ENCODE assay signal across 7 cellular contexts in genomic region chr21:46188226-46189212, GRCh38. TPM values are rescaled to one million over a fixed set of nuclear protein-coding genes. Genes with fewer than 3 reads are reported as not detected.
DNase-seq lines count a peak whose midpoint lies in the region; ATAC-seq and TF ChIP-seq lines count a peak whose summit lies in the region.

No MANE protein-coding gene starts in this region.

- DNase-seq in SK-N-SH (peak; percentile 72), Right ventricle myocardium superior (peak; percentile 70), psoas muscle (peak; percentile 69 to 76), KG1 (lab: John Stamatoyannopoulos, UW) (no peak), GM13977 (ENCODE audit: low spot score) (no peak)

- no peaks in the 10 kb centered on the region for H3K27me3 ChIP-seq in HUES6 (ENCODE audit: control insufficient read depth, insufficient read depth, low read length)
- no peaks in the 10 kb centered on the region for H3K27me3 ChIP-seq in SK-N-SH (ENCODE audit: insufficient read depth)
- no peaks in the 10 kb centered on the region for H3K27me3 ChIP-seq in psoas muscle (ENCODE audit: insufficient read depth in 3 of 3, low read length in 2 of 3)

- H3F3A ChIP-seq in SK-N-SH (replicated peaks; ENCODE audit: insufficient read depth) = peaks cover 10% of the 10 kb centered on the region

- H3K27ac ChIP-seq in HUES6 (ENCODE audit: low read depth, low read length) = peak overlapping the region; percentile 8; the same call in 1 of the 2 replicates
- peak overlapping the region; percentile 51 to 89 for H3K27ac ChIP-seq in SK-N-SH (ENCODE audit: low read depth in 2 of 2, low read length in 1 of 2)
- H3K27ac ChIP-seq in psoas muscle = peak overlapping the region; percentile 83

- peak; percentile 66 for ATAC-seq in Right ventricle myocardium superior (ENCODE audit: poor library complexity)
- ATAC-seq in psoas muscle = peak; percentile 80 to 87 (median 84)
- ATAC-seq in HG02884 (IDR thresholded peaks at IDR 0.05; ENCODE audit: unreplicated experiment) = no peak

- 44% methylated on average over 17 of the region's 17 CpGs for WGBS in SK-N-SH (ENCODE audit: low lambda C conversion rate)
- 45 to 53% (median 49%) methylated on average over 17 of the region's 17 CpGs for WGBS in psoas muscle, 3 donors

- no peaks in the 10 kb centered on the region for H3K9me3 ChIP-seq in HUES6 (ENCODE audit: control insufficient read depth, insufficient read depth, low read depth, low read length)
- H3K9me3 ChIP-seq in SK-N-SH = no peaks in the 10 kb centered on the region
- H3K9me3 ChIP-seq in psoas muscle = no peaks in the 10 kb centered on the region

- in situ Hi-C loops in GM13977 (cut with MboI; ENCODE audit: low pct_unique_long_range_greater_than_20kb, low sequenced_read_pairs, unreplicated experiment) = no loop called here

- CTCF ChIA-PET in SK-N-SH (lab: Yijun Ruan, JAX) = interaction anchor here (0.7 to 2.0 kb wide), 4 partner anchors 12 to 45 kb away, joined by 3 to 6 read pairs (median 4); no protein-coding TSS in a partner anchor

- H3K9me2 ChIP-seq in SK-N-SH = no peaks in the 10 kb centered on the region

- peaks cover 52% of the 10 kb centered on the region for H3K36me3 ChIP-seq in HUES6 (ENCODE audit: control insufficient read depth, insufficient read depth, low read length)
- H3K36me3 ChIP-seq in SK-N-SH (replicated peaks in 1 of 2; ENCODE audit: control insufficient read depth in 1 of 2, insufficient read depth in 2 of 2, low read length in 1 of 2) = peaks cover 0 to 8% of the 10 kb centered on the region in 2 experiments
- H3K36me3 ChIP-seq in psoas muscle (ENCODE audit: insufficient read depth in 1 of 2, low read depth in 1 of 2) = peaks cover 0 to 32% of the 10 kb centered on the region in 2 donors

- peak overlapping the region; percentile 61 for H3K4me2 ChIP-seq in SK-N-SH

- H3K4me3 ChIP-seq in HUES6 (ENCODE audit: low read depth, low read length) (no peak overlapping the region), SK-N-SH (ENCODE audit: low read depth in 2 of 2, low read length in 1 of 2) (no peak overlapping the region), psoas muscle (no peak overlapping the region)

- TF ChIP-seq CTCF in SK-N-SH (IDR thresholded peaks at IDR 0.05) = no peak
- no peak for TF ChIP-seq CTCF in psoas muscle (IDR thresholded peaks at IDR 0.05)
- no peak for TF ChIP-seq CTCF in GM13977 (IDR thresholded peaks at IDR 0.05; ENCODE audit: extremely low read depth, insufficient read depth, missing control alignments)

- no peak for TF ChIP-seq RAD21 in SK-N-SH (IDR thresholded peaks at IDR 0.05; ENCODE audit: low read length)

- H3K9ac ChIP-seq in HUES6 (ENCODE audit: low read length) (peak overlapping the region; percentile 37), SK-N-SH (peak overlapping the region; percentile 27; the same call in 1 of the 2 replicates)

- H2AFZ ChIP-seq in SK-N-SH (ENCODE audit: low read depth) = no peak overlapping the region

- POLR2A ChIA-PET in SK-N-SH (lab: Yijun Ruan, JAX) = no interaction called here

- H4K20me1 ChIP-seq in SK-N-SH (ENCODE audit: insufficient read depth) = no peaks in the 10 kb centered on the region

- no peak for TF ChIP-seq EP300 in SK-N-SH (IDR thresholded peaks at IDR 0.05; ENCODE audit: borderline replicate concordance in 1 of 2, low read depth in 1 of 2, low read length in 1 of 2)

- intact Hi-C loops in Right ventricle myocardium superior (cut with DNase I) = no loop called here
- intact Hi-C loops in psoas muscle (cut with DNase I) = loop anchor here in 1 of 2 donors (5.0 to 10.0 kb wide), 2 partner anchors 39 to 136 kb away; partner anchors contain the start of genes C21orf58, LSS and PCNT

- H3K4me1 ChIP-seq in HUES6 (ENCODE audit: control insufficient read depth, insufficient read depth, low read length) (peaks cover 19% of the 10 kb centered on the region), SK-N-SH (ENCODE audit: control insufficient read depth in 1 of 2, insufficient read depth in 2 of 2, low read depth in 1 of 2, low read length in 1 of 2) (peaks cover 20 to 27% of the 10 kb centered on the region in 2 experiments), psoas muscle (peaks cover 29% of the 10 kb centered on the region)

- no peaks in the 10 kb centered on the region for H3K79me2 ChIP-seq in SK-N-SH (ENCODE audit: insufficient read depth)

TF ChIP-seq in SK-N-SH, 30 proteins besides CTCF, POLR2A, EP300 and RAD21 (continues in another document):
- no peak for TF ChIP-seq CHD2 (IDR thresholded peaks at IDR 0.05; ENCODE audit: low read length, partially characterized antibody)
- no peak for TF ChIP-seq ELF1 (IDR thresholded peaks at IDR 0.05)
- peak; percentile 61 for TF ChIP-seq PBX3 (IDR thresholded peaks at IDR 0.05)
- TF ChIP-seq NRF1 (IDR thresholded peaks at IDR 0.05; ENCODE audit: low read depth, low read length) = no peak
- TF ChIP-seq TEAD4 (IDR thresholded peaks at IDR 0.05; ENCODE audit: borderline replicate concordance, insufficient read depth) = no peak
- TF ChIP-seq MXI1 (IDR thresholded peaks at IDR 0.05; ENCODE audit: low read depth, low read length) = no peak
- TF ChIP-seq TCF12 (IDR thresholded peaks at IDR 0.05) = peak; percentile 42; the same call in 1 of the 2 replicates
- TF ChIP-seq POLR2AphosphoS5 (IDR thresholded peaks at IDR 0.05; ENCODE audit: low read depth, low read length) = no peak
- TF ChIP-seq FOXJ3 (CRISPR knock-in tag; IDR thresholded peaks at IDR 0.05) = no peak
- TF ChIP-seq MAX (IDR thresholded peaks at IDR 0.05; ENCODE audit: low read depth) = no peak
- TF ChIP-seq USF1 (IDR thresholded peaks at IDR 0.05; ENCODE audit: borderline replicate concordance, low read depth) = no peak
- peak; percentile 14; the same call in 1 of the 2 replicates for TF ChIP-seq GATA2 (CRISPR knock-in tag; IDR thresholded peaks at IDR 0.05)
- no peak for TF ChIP-seq RCOR1 (IDR thresholded peaks at IDR 0.05; ENCODE audit: low read length)
- no peak for TF ChIP-seq SIN3A (IDR thresholded peaks at IDR 0.05; ENCODE audit: borderline replicate concordance, low read depth, low read length)
- no peak for TF ChIP-seq GABPA (IDR thresholded peaks at IDR 0.05; ENCODE audit: low read depth)

RNA-seq across cellular contexts. Expression of gene SPATC1L, which starts 4.3 kb away (rescaled TPM):
- 4.8 and 8.3 TPM in 2 replicates for polyA plus RNA-seq in SK-N-SH (2012; rRNA removed)
- 3.5 and 5.9 TPM in 2 replicates for polyA plus RNA-seq in SK-N-SH (2012; cell fraction: cytosol; rRNA removed)
- polyA plus RNA-seq in SK-N-SH (2012; cell fraction: nucleus; rRNA removed) = 11.3 and 15.7 TPM in 2 replicates
- total RNA-seq in Right ventricle myocardium superior = 6.3 TPM
- 1 to 10 TPM; 1.9 to 4.6 (median 3.2) TPM for total RNA-seq in psoas muscle
- 1 to 10 TPM; 3.7 to 6.0 (median 4.6) TPM for polyA plus RNA-seq in psoas muscle

RNA-seq across cellular contexts. Expression of gene FTCD, which starts 33.1 kb away (rescaled TPM):
- polyA plus RNA-seq in SK-N-SH (2012; rRNA removed) = 0.33 and 0.37 TPM in 2 replicates
- polyA plus RNA-seq in SK-N-SH (2012; cell fraction: cytosol; rRNA removed) = 0.05 TPM in 1 of 2 replicates, not detected in the other
- polyA plus RNA-seq in SK-N-SH (2012; cell fraction: nucleus; rRNA removed) = 3.3 and 3.4 TPM in 2 replicates
- 1.9 TPM for total RNA-seq in Right ventricle myocardium superior
- total RNA-seq in psoas muscle = 1 to 10 TPM in 1 of 4 donors, under 1 TPM in 1, not detected in 2; 0.16 to 2.0 TPM
- polyA plus RNA-seq in psoas muscle = under 1 TPM in 2 of 3 donors, not detected in 1; 0.03 to 0.09 TPM

RNA-seq across cellular contexts. Expression of gene LSS, which starts 40.1 kb away (rescaled TPM):
- 38.7 and 41.8 TPM in 2 replicates for polyA plus RNA-seq in SK-N-SH (2012; rRNA removed)
- polyA plus RNA-seq in SK-N-SH (2012; cell fraction: cytosol; rRNA removed) = 14.4 and 23.1 TPM in 2 replicates
- 110 and 119 TPM in 2 replicates for polyA plus RNA-seq in SK-N-SH (2012; cell fraction: nucleus; rRNA removed)
- 57.9 TPM for total RNA-seq in Right ventricle myocardium superior
- total RNA-seq in psoas muscle = 10 to 100 TPM; 24.8 to 31.5 (median 30.4) TPM
- 10 to 100 TPM; 10.7 to 19.3 (median 14.4) TPM for polyA plus RNA-seq in psoas muscle

Comparison
In these comparisons a context has a peak if more than half of its experiments do, and no peak if none do; other contexts are left out.
1. H3K27ac ChIP-seq: peak in every context shown above with its lines; median percentile 83 in psoas muscle; 70 in SK-N-SH; 8 in HUES6.
2. DNase-seq: peak in SK-N-SH (single experiment), Right ventricle myocardium superior (single experiment) and psoas muscle (2 of 2); none in KG1 (single experiment) and GM13977 (single experiment).